Comparison of ENCODE assay signal across 24 cellular contexts in the genomic region with DNA sequence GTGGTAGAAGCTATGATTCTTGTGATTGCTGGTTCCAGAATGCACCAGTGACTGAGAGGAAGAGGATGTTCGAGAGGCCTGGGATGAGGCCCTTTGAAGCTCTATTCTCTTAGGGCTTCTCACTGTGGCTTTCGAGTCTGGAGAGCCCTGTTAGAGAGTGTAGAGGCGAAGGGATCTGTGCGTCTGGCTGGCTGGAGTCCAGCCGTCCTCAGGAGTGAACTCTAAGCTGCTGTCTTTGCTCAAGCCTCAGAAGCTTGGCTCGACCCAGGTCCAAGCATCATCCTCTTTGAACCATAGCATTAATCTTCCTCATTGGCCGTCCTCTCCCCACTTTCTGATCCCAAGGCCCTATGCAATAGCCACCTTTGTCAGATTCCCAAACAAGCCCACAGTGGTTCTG. TPM values are rescaled to one million over a fixed set of nuclear protein-coding genes. Genes with fewer than 3 reads are reported as not detected.
DNase-seq lines count a peak whose midpoint lies in the region; ATAC-seq lines count a peak whose summit lies in the region.
"Had no signal": no experiment of that assay in that cellular context is flagged by ENCODE, and none has a peak within 500 bp of the region (broad histone marks: within the 10 kb centered on the region; RNA-seq: fewer than 3 reads in every experiment).

No MANE protein-coding gene starts in this region.

- H3K4me1 Mint-ChIP-seq in T-helper 1 cell treated with Interleukin-12 subunit alpha and Interleukin-12 subunit beta and Interleukin-4 antibody, amounts not matched to agents 30 μg/mL and 1 μg/mL, for 36 hours (ENCODE audit: low read depth) = peaks cover 1% of the 10 kb centered on the region
- no peaks in the 10 kb centered on the region for H3K4me1 Mint-ChIP-seq in activated T-helper 1 cell treated with anti-CD3 and anti-CD28 coated beads, Interleukin-12 subunit alpha, Interleukin-12 subunit beta, Interleukin-2, Interleukin-4 antibody, amounts not matched to agents 30 ng/mL and 10 ng/mL and 1 ng/mL, durations not matched to agents 14 hours and 24 hours and 36 hours (ENCODE audit: low read depth)
- H3K4me1 Mint-ChIP-seq in naive thymus-derived CD4-positive, alpha-beta T cell = peaks cover 0 to 14% (median 5%) of the 10 kb centered on the region in 7 donors

- no peak overlapping the region for H3K4me3 ChIP-seq in naive thymus-derived CD4-positive, alpha-beta T cell (ENCODE audit: low read length)
- no peak overlapping the region for H3K4me3 ChIP-seq in stomach smooth muscle (ENCODE audit: low read length in 2 of 2)
- H3K4me3 ChIP-seq: PC-9 had no signal

- H3K27ac Mint-ChIP-seq in T-helper 1 cell treated with Interleukin-12 subunit alpha and Interleukin-12 subunit beta and Interleukin-4 antibody, amounts not matched to agents 30 μg/mL and 1 μg/mL, for 36 hours = no peak overlapping the region
- H3K27ac Mint-ChIP-seq in activated T-helper 1 cell treated with anti-CD3 and anti-CD28 coated beads, Interleukin-12 subunit alpha, Interleukin-12 subunit beta, Interleukin-2, Interleukin-4 antibody, amounts not matched to agents 30 ng/mL and 10 ng/mL and 1 ng/mL, durations not matched to agents 14 hours and 24 hours and 36 hours = no peak overlapping the region
- peak overlapping the region in 5 of 9 donors; percentile 48 to 81 (median 63) for H3K27ac Mint-ChIP-seq in naive thymus-derived CD4-positive, alpha-beta T cell

- ATAC-seq in naive thymus-derived CD4-positive, alpha-beta T cell = no peak
- ATAC-seq in Right ventricle myocardium superior (ENCODE audit: poor library complexity) (no peak), GM18517 (IDR thresholded peaks at IDR 0.05; ENCODE audit: unreplicated experiment) (no peak)

- peaks cover 0 to 12% (median 0%) of the 10 kb centered on the region in 3 experiments for H3K36me3 ChIP-seq in naive thymus-derived CD4-positive, alpha-beta T cell (ENCODE audit: control insufficient read depth in 2 of 3, insufficient read depth in 3 of 3, low read length in 3 of 3)
- peaks cover 0 to 2% of the 10 kb centered on the region in 2 donors for H3K36me3 ChIP-seq in stomach smooth muscle (ENCODE audit: control insufficient read depth in 2 of 2, insufficient read depth in 2 of 2, low read length in 2 of 2)

- H3K9me3 Mint-ChIP-seq in T-helper 1 cell treated with Interleukin-12 subunit alpha and Interleukin-12 subunit beta and Interleukin-4 antibody, amounts not matched to agents 30 μg/mL and 1 μg/mL, for 36 hours = no peaks in the 10 kb centered on the region
- no peaks in the 10 kb centered on the region for H3K9me3 Mint-ChIP-seq in activated T-helper 1 cell treated with anti-CD3 and anti-CD28 coated beads, Interleukin-12 subunit alpha, Interleukin-12 subunit beta, Interleukin-2, Interleukin-4 antibody, amounts not matched to agents 30 ng/mL and 10 ng/mL and 1 ng/mL, durations not matched to agents 14 hours and 24 hours and 36 hours
- no peaks in the 10 kb centered on the region for H3K9me3 Mint-ChIP-seq in naive thymus-derived CD4-positive, alpha-beta T cell

- intact Hi-C loops in activated T-helper 1 cell treated with anti-CD3 and anti-CD28 coated beads, Interleukin-12 subunit alpha, Interleukin-12 subunit beta, Interleukin-2, Interleukin-4 antibody, amounts not matched to agents 30 ng/mL and 10 ng/mL and 1 ng/mL, durations not matched to agents 14 hours and 24 hours and 36 hours (cut with micrococcal nuclease) = no loop called here
- intact Hi-C loops in naive thymus-derived CD4-positive, alpha-beta T cell (cut with micrococcal nuclease) = no loop called here
- intact Hi-C loops in Right ventricle myocardium superior (cut with DNase I) = no loop called here

- H3K9me3 ChIP-seq in naive thymus-derived CD4-positive, alpha-beta T cell (ENCODE audit: control insufficient read depth in 2 of 3, low read length in 3 of 3) = no peaks in the 10 kb centered on the region
- no peaks in the 10 kb centered on the region for H3K9me3 ChIP-seq in stomach smooth muscle (ENCODE audit: control insufficient read depth in 2 of 2, low read length in 2 of 2)

- no peak overlapping the region for H3K27ac ChIP-seq in naive thymus-derived CD4-positive, alpha-beta T cell (ENCODE audit: low read depth, low read length)
- H3K27ac ChIP-seq in stomach smooth muscle (ENCODE audit: low read length) (peak overlapping the region; percentile 24), caudate nucleus (ENCODE audit: low read depth, low read length) (no peak overlapping the region)
- H3K27ac ChIP-seq: C4-2B, KMS-11, PC-9 had no signal

- peak overlapping the region; percentile 29 for H3K4me3 Mint-ChIP-seq in T-helper 1 cell treated with Interleukin-12 subunit alpha and Interleukin-12 subunit beta and Interleukin-4 antibody, amounts not matched to agents 30 μg/mL and 1 μg/mL, for 36 hours
- H3K4me3 Mint-ChIP-seq in activated T-helper 1 cell treated with anti-CD3 and anti-CD28 coated beads, Interleukin-12 subunit alpha, Interleukin-12 subunit beta, Interleukin-2, Interleukin-4 antibody, amounts not matched to agents 30 ng/mL and 10 ng/mL and 1 ng/mL, durations not matched to agents 14 hours and 24 hours and 36 hours = peak overlapping the region; percentile 67
- peak overlapping the region in 2 of 10 donors; percentile 40 to 70 for H3K4me3 Mint-ChIP-seq in naive thymus-derived CD4-positive, alpha-beta T cell

- no peaks in the 10 kb centered on the region for H3K4me1 ChIP-seq in naive thymus-derived CD4-positive, alpha-beta T cell (ENCODE audit: control insufficient read depth in 2 of 2, insufficient read depth in 2 of 2, low read length in 2 of 2)
- H3K4me1 ChIP-seq in stomach smooth muscle (ENCODE audit: control insufficient read depth, insufficient read depth, low read length) = peaks cover 23% of the 10 kb centered on the region

- CTCF ChIA-PET in naive thymus-derived CD4-positive, alpha-beta T cell (lab: Charles Lee) = interaction anchor here (4.9 kb wide), 1 partner anchor 133 kb away, joined by 25 read pairs; no protein-coding TSS in a partner anchor

- peaks cover 3% of the 10 kb centered on the region for H3K36me3 Mint-ChIP-seq in T-helper 1 cell treated with Interleukin-12 subunit alpha and Interleukin-12 subunit beta and Interleukin-4 antibody, amounts not matched to agents 30 μg/mL and 1 μg/mL, for 36 hours (ENCODE audit: low read depth)
- H3K36me3 Mint-ChIP-seq in activated T-helper 1 cell treated with anti-CD3 and anti-CD28 coated beads, Interleukin-12 subunit alpha, Interleukin-12 subunit beta, Interleukin-2, Interleukin-4 antibody, amounts not matched to agents 30 ng/mL and 10 ng/mL and 1 ng/mL, durations not matched to agents 14 hours and 24 hours and 36 hours (ENCODE audit: low read depth) = peaks cover 9% of the 10 kb centered on the region
- peaks cover 0 to 5% (median 0%) of the 10 kb centered on the region in 5 donors for H3K36me3 Mint-ChIP-seq in naive thymus-derived CD4-positive, alpha-beta T cell

- H3K27me3 ChIP-seq in naive thymus-derived CD4-positive, alpha-beta T cell (ENCODE audit: control insufficient read depth in 2 of 2, insufficient read depth in 2 of 2, low read length in 2 of 2) = no peaks in the 10 kb centered on the region
- peaks cover 0 to 3% of the 10 kb centered on the region in 2 donors for H3K27me3 ChIP-seq in stomach smooth muscle (ENCODE audit: control insufficient read depth in 1 of 2, insufficient read depth in 2 of 2, low read length in 2 of 2)

- no peak for DNase-seq in T-helper 1 cell
- no peak for DNase-seq in activated T-helper 1 cell treated with anti-CD3 and anti-CD28 coated beads, Interleukin-12 subunit alpha, Interleukin-12 subunit beta, Interleukin-2, Interleukin-4 antibody, amounts not matched to agents 30 ng/mL and 10 ng/mL and 1 ng/mL, durations not matched to agents 14 hours and 24 hours and 36 hours (ENCODE audit: low spot score)
- DNase-seq in naive thymus-derived CD4-positive, alpha-beta T cell = no peak
- no peak for DNase-seq in Right ventricle myocardium superior
- no peak for DNase-seq in caudate nucleus (lab: John Stamatoyannopoulos, UW)
- DNase-seq: ACHN, GDM1, GOT3, HCEC 1CT, IMR-90, NCI-H1092 treated with DMSO at 0.1 percent for 48 hours, NCI-H1436 treated with DMSO at 0.1 percent for 48 hours, NCI-H1930, NCI-H2227 treated with DMSO at 0.1 percent for 48 hours, NCI-H510A, NCI-H748 treated with DMSO at 0.1 percent for 48 hours, PC-9, RPMI8226, SHP77 treated with DMSO at 0.1 percent for 48 hours had no signal

- POLR2A ChIA-PET in naive thymus-derived CD4-positive, alpha-beta T cell (lab: Charles Lee) = no interaction called here

- no peaks in the 10 kb centered on the region for H3K27me3 Mint-ChIP-seq in T-helper 1 cell treated with Interleukin-12 subunit alpha and Interleukin-12 subunit beta and Interleukin-4 antibody, amounts not matched to agents 30 μg/mL and 1 μg/mL, for 36 hours (ENCODE audit: low read depth)
- no peaks in the 10 kb centered on the region for H3K27me3 Mint-ChIP-seq in activated T-helper 1 cell treated with anti-CD3 and anti-CD28 coated beads, Interleukin-12 subunit alpha, Interleukin-12 subunit beta, Interleukin-2, Interleukin-4 antibody, amounts not matched to agents 30 ng/mL and 10 ng/mL and 1 ng/mL, durations not matched to agents 14 hours and 24 hours and 36 hours (ENCODE audit: insufficient read depth)
- no peaks in the 10 kb centered on the region for H3K27me3 Mint-ChIP-seq in naive thymus-derived CD4-positive, alpha-beta T cell

- H3K9ac ChIP-seq in stomach smooth muscle (ENCODE audit: low read length in 2 of 2) = no peak overlapping the region
- H3K9ac ChIP-seq: KMS-11 had no signal

RNA-seq across cellular contexts. Expression of a gene that starts 51.6 kb away (rescaled TPM):
- 26.1 and 26.6 TPM in 2 replicates for total RNA-seq in activated T-helper 1 cell treated with anti-CD3 and anti-CD28 coated beads, Interleukin-12 subunit alpha, Interleukin-12 subunit beta, Interleukin-2, Interleukin-4 antibody, amounts not matched to agents 30 ng/mL and 10 ng/mL and 1 ng/mL, durations not matched to agents 14 hours and 24 hours and 36 hours
- total RNA-seq in naive thymus-derived CD4-positive, alpha-beta T cell = 10 to 100 TPM; 20.7 to 48.9 (median 23.7) TPM
- polyA plus RNA-seq in naive thymus-derived CD4-positive, alpha-beta T cell = 10 to 100 TPM in 1 of 2 donors, 1 to 10 TPM in 1; 8.5 to 16.9 TPM
- 2.0 TPM for total RNA-seq in Right ventricle myocardium superior

Comparison
In these comparisons a context has a peak if more than half of its experiments do, and no peak if none do; other contexts are left out.
1. H3K27ac Mint-ChIP-seq: peak in naive thymus-derived CD4-positive, alpha-beta T cell (5 of 9); none in T-helper 1 cell treated with Interleukin-12 subunit alpha and Interleukin-12 subunit beta and Interleukin-4 antibody, amounts not matched to agents 30 μg/mL and 1 μg/mL, for 36 hours (single experiment) and activated T-helper 1 cell treated with anti-CD3 and anti-CD28 coated beads, Interleukin-12 subunit alpha, Interleukin-12 subunit beta, Interleukin-2, Interleukin-4 antibody, amounts not matched to agents 30 ng/mL and 10 ng/mL and 1 ng/mL, durations not matched to agents 14 hours and 24 hours and 36 hours (single experiment).